ENCODE assay signal across 20 cellular contexts in the genomic region with DNA sequence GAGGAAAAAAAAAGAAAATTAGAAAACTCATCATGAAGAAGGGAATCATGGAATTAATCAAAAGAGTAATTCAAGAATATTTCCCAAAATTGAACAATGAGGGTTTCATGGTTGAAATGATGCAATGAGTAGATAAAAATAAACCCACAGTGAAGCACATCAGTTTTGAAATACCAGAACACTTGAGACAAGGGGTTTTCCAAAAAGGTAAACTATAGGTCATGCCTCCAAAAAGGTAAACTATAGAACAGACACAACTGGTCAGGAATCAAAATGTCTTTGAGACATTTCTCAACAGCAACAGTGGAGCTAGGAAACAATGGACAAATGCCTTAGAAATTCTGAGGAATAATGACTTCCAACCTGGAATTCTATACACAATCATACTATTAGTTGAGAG.
"Had no signal": no experiment of that assay in that cellular context is flagged by ENCODE, and none has a peak within 500 bp of the region (broad histone marks: within the 10 kb centered on the region; RNA-seq: fewer than 3 reads in every experiment).

No MANE protein-coding gene starts in this region.

- H3K9me3 ChIP-seq: neutrophil, psoas muscle, right lobe of liver, suprapubic skin, thyroid gland had no signal

- H3K36me3 Mint-ChIP-seq: naive thymus-derived CD8-positive, alpha-beta T cell; stimulated activated effector memory CD8-positive, alpha-beta T cell treated with anti-CD3 and anti-CD28 coated beads, Interleukin-12 subunit alpha, Interleukin-12 subunit beta, amount 100 ng/mL, for 72 hours; type B pancreatic cell had no signal

- H3K27ac ChIP-seq: dorsolateral prefrontal cortex, heart left ventricle, neutrophil, psoas muscle, right lobe of liver, suprapubic skin, thyroid gland had no signal

- ATAC-seq: esophagus mucosa; heart left ventricle; naive thymus-derived CD8-positive, alpha-beta T cell; psoas muscle; right lobe of liver; stimulated activated effector memory CD8-positive, alpha-beta T cell treated with anti-CD3 and anti-CD28 coated beads, Interleukin-12 subunit alpha, Interleukin-12 subunit beta, amount 100 ng/mL, for 72 hours; stimulated activated naive CD8-positive, alpha-beta T cell treated with anti-CD3 and anti-CD28 coated beads, Interleukin-15, Interleukin-2, amounts not matched to agents 100 U/mL and 50 U/mL, for 24 hours had no signal

- H3K27me3 ChIP-seq: heart left ventricle, neutrophil, right lobe of liver, suprapubic skin, thyroid gland had no signal

- H3K4me1 Mint-ChIP-seq: stimulated activated effector memory CD8-positive, alpha-beta T cell treated with anti-CD3 and anti-CD28 coated beads, Interleukin-12 subunit alpha, Interleukin-12 subunit beta, amount 100 ng/mL, for 72 hours had no signal

- DNase-seq: dorsolateral prefrontal cortex; effector CD8-positive, alpha-beta T cell; heart left ventricle; hypothalamus; kidney glomerular epithelial cell; naive thymus-derived CD8-positive, alpha-beta T cell; psoas muscle; retina; right lobe of liver; stimulated activated CD4-positive, alpha-beta T cell treated with anti-CD3 and anti-CD28 coated beads, Interleukin-4, amount 100 ng/mL, for 1 hour; stimulated activated CD8-positive, alpha-beta memory T cell treated with anti-CD3 and anti-CD28 coated beads, Interleukin-4, amount 100 ng/mL, for 48 hours; stimulated activated naive CD8-positive, alpha-beta T cell treated with anti-CD3 and anti-CD28 coated beads, Interleukin-15, Interleukin-2, amounts not matched to agents 100 U/mL and 50 U/mL, for 24 hours; thyroid gland had no signal

- H3K4me3 Mint-ChIP-seq: naive thymus-derived CD8-positive, alpha-beta T cell; stimulated activated effector memory CD8-positive, alpha-beta T cell treated with anti-CD3 and anti-CD28 coated beads, Interleukin-12 subunit alpha, Interleukin-12 subunit beta, amount 100 ng/mL, for 72 hours; type B pancreatic cell had no signal

- H3K9me3 Mint-ChIP-seq: naive thymus-derived CD8-positive, alpha-beta T cell; stimulated activated effector memory CD8-positive, alpha-beta T cell treated with anti-CD3 and anti-CD28 coated beads, Interleukin-12 subunit alpha, Interleukin-12 subunit beta, amount 100 ng/mL, for 72 hours had no signal

- H3K27me3 Mint-ChIP-seq: type B pancreatic cell had no signal

- H3K36me3 ChIP-seq: heart left ventricle, neutrophil, right lobe of liver, suprapubic skin, thyroid gland had no signal

- H3K4me3 ChIP-seq: dorsolateral prefrontal cortex, heart left ventricle, psoas muscle, right lobe of liver, suprapubic skin, thyroid gland had no signal

- H3K27ac Mint-ChIP-seq: naive thymus-derived CD8-positive, alpha-beta T cell; stimulated activated effector memory CD8-positive, alpha-beta T cell treated with anti-CD3 and anti-CD28 coated beads, Interleukin-12 subunit alpha, Interleukin-12 subunit beta, amount 100 ng/mL, for 72 hours; type B pancreatic cell had no signal

- FAIRE-seq: islet of Langerhans, urothelium cell line had no signal

- H3K4me1 ChIP-seq: psoas muscle, right lobe of liver, suprapubic skin had no signal
